ENCODE assay signal across 24 cellular contexts in genomic region chr20:25209400-25209799, GRCh38.
"Had no signal": no experiment of that assay in that cellular context is flagged by ENCODE, and none has a peak within 500 bp of the region (broad histone marks: within the 10 kb centered on the region; RNA-seq: fewer than 3 reads in every experiment).

No MANE protein-coding gene starts in this region.

- H3K9me3 ChIP-seq: colonic mucosa, esophagus muscularis mucosa, esophagus squamous epithelium, gastrocnemius medialis, gastroesophageal sphincter, heart left ventricle, heart right ventricle had no signal

- ATAC-seq: effector memory CD8-positive, alpha-beta T cell; esophagus mucosa; foreskin keratinocyte; gastrocnemius medialis; gastroesophageal sphincter; heart left ventricle; heart right ventricle had no signal

- H3K4me1 Mint-ChIP-seq: endodermal cell had no signal

- DNase-seq: colonic mucosa; cortex of kidney; dermis blood vessel endothelial cell; effector CD4-positive, alpha-beta T cell; effector CD8-positive, alpha-beta T cell; effector memory CD4-positive, alpha-beta T cell; effector memory CD8-positive, alpha-beta T cell; endodermal cell; erythroblast; esophagus squamous epithelium; foreskin fibroblast; foreskin keratinocyte; foreskin melanocyte; gastrocnemius medialis; glutamatergic neuron; heart right ventricle had no signal

- H3K27me3 ChIP-seq: colonic mucosa, dorsolateral prefrontal cortex, esophagus muscularis mucosa, esophagus squamous epithelium, foreskin keratinocyte, gastrocnemius medialis, gastroesophageal sphincter, heart left ventricle, heart right ventricle had no signal

- H3K4me1 ChIP-seq: colonic mucosa, gastrocnemius medialis had no signal

- H3K4me3 Mint-ChIP-seq: dendritic cell treated with granulocyte-macrophage colony-stimulating factor and Interleukin-4, amounts not matched to agents 40 ng/mL and 50 ng/mL, for 4 days; effector memory CD8-positive, alpha-beta T cell; endodermal cell had no signal

- H3K4me3 ChIP-seq: colonic mucosa, coronary artery, dorsolateral prefrontal cortex, esophagus muscularis mucosa, esophagus squamous epithelium, gastrocnemius medialis, gastroesophageal sphincter, heart left ventricle, heart right ventricle had no signal

- H3K27ac Mint-ChIP-seq: dendritic cell treated with granulocyte-macrophage colony-stimulating factor and Interleukin-4, amounts not matched to agents 40 ng/mL and 50 ng/mL, for 4 days; effector memory CD8-positive, alpha-beta T cell; endodermal cell had no signal

- H3K27ac ChIP-seq: colonic mucosa, coronary artery, dorsolateral prefrontal cortex, epithelial cell of prostate, esophagus muscularis mucosa, esophagus squamous epithelium, foreskin keratinocyte, gastrocnemius medialis, gastroesophageal sphincter, heart left ventricle, heart right ventricle had no signal

- H3K9me3 Mint-ChIP-seq: dendritic cell treated with granulocyte-macrophage colony-stimulating factor and Interleukin-4, amounts not matched to agents 40 ng/mL and 50 ng/mL, for 4 days; effector memory CD8-positive, alpha-beta T cell; endodermal cell had no signal

- H3K27me3 Mint-ChIP-seq: dendritic cell treated with granulocyte-macrophage colony-stimulating factor and Interleukin-4, amounts not matched to agents 40 ng/mL and 50 ng/mL, for 4 days; effector memory CD8-positive, alpha-beta T cell had no signal
